ENCODE assay signal across 22 cellular contexts in genomic region chr5:42855811-42856210, GRCh38. TPM values are rescaled to one million over a fixed set of nuclear protein-coding genes. Genes with fewer than 3 reads are reported as not detected.
A peak's percentile ranks its signal among the peaks of the same experiment; 100 is the strongest.
DNase-seq lines count a peak whose midpoint lies in the region; ATAC-seq and TF ChIP-seq lines count a peak whose summit lies in the region.
"Had no signal": no experiment of that assay in that cellular context is flagged by ENCODE, and none has a peak within 500 bp of the region (broad histone marks: within the 10 kb centered on the region; RNA-seq: fewer than 3 reads in every experiment).

No MANE protein-coding gene starts in this region.

- 43 to 44% methylated on average over 2 of the region's 2 CpGs for WGBS in lung, 2 donors

- no peaks in the 10 kb centered on the region for H3K36me3 Mint-ChIP-seq in activated T-helper 1 cell treated with anti-CD3 and anti-CD28 coated beads, Interleukin-12 subunit alpha, Interleukin-12 subunit beta, Interleukin-2, Interleukin-4 antibody, amounts not matched to agents 30 ng/mL and 10 ng/mL and 1 ng/mL, durations not matched to agents 14 hours and 24 hours and 36 hours (ENCODE audit: low read depth)
- H3K36me3 Mint-ChIP-seq: CD8-positive, alpha-beta T cell had no signal

- H3K4me1 Mint-ChIP-seq in activated T-helper 1 cell treated with anti-CD3 and anti-CD28 coated beads, Interleukin-12 subunit alpha, Interleukin-12 subunit beta, Interleukin-2, Interleukin-4 antibody, amounts not matched to agents 30 ng/mL and 10 ng/mL and 1 ng/mL, durations not matched to agents 14 hours and 24 hours and 36 hours (ENCODE audit: low read depth) = no peaks in the 10 kb centered on the region

- H3K27ac Mint-ChIP-seq in activated T-helper 1 cell treated with anti-CD3 and anti-CD28 coated beads, Interleukin-12 subunit alpha, Interleukin-12 subunit beta, Interleukin-2, Interleukin-4 antibody, amounts not matched to agents 30 ng/mL and 10 ng/mL and 1 ng/mL, durations not matched to agents 14 hours and 24 hours and 36 hours = no peak overlapping the region
- H3K27ac Mint-ChIP-seq: CD8-positive, alpha-beta T cell; GM23338 had no signal

- DNase-seq in left ventricle myocardium superior (no peak), left ventricle myocardium inferior (no peak), caudate nucleus (lab: John Stamatoyannopoulos, UW) (no peak), lung (ENCODE audit: low spot score) (peak; percentile 38), upper lobe of right lung (no peak), NCI-H1105 treated with DMSO at 0.1 percent for 48 hours (lab: John Stamatoyannopoulos, UW) (no peak)
- DNase-seq in activated T-helper 1 cell treated with anti-CD3 and anti-CD28 coated beads, Interleukin-12 subunit alpha, Interleukin-12 subunit beta, Interleukin-2, Interleukin-4 antibody, amounts not matched to agents 30 ng/mL and 10 ng/mL and 1 ng/mL, durations not matched to agents 14 hours and 24 hours and 36 hours (ENCODE audit: low spot score) = no peak
- DNase-seq: ACHN; CD8-positive, alpha-beta T cell; DMS153; NCI-H1105; NCI-H2029 treated with DMSO at 0.1 percent for 48 hours; NCI-H2171 treated with DMSO at 0.1 percent for 48 hours; NCI-H524 treated with DMSO at 0.1 percent for 48 hours; Right ventricle myocardium superior had no signal

- H3K27me3 ChIP-seq in left ventricle myocardium inferior (ENCODE audit: low read depth) (no peaks in the 10 kb centered on the region), lung (ENCODE audit: control insufficient read depth, insufficient read depth) (no peaks in the 10 kb centered on the region), upper lobe of right lung (no peaks in the 10 kb centered on the region)
- H3K27me3 ChIP-seq: BLaER1 treated with 17β-estradiol and CSF1 and Interleukin-3, amounts not matched to agents 10 nM and 100 nM had no signal

- H3K36me3 ChIP-seq in left ventricle myocardium inferior = no peaks in the 10 kb centered on the region
- no peaks in the 10 kb centered on the region for H3K36me3 ChIP-seq in lung (ENCODE audit: control insufficient read depth in 2 of 2, insufficient read depth in 2 of 2, low read length in 2 of 2)
- no peaks in the 10 kb centered on the region for H3K36me3 ChIP-seq in upper lobe of right lung
- H3K36me3 ChIP-seq: BLaER1 treated with 17β-estradiol and CSF1 and Interleukin-3, amounts not matched to agents 10 nM and 100 nM; HAP-1 had no signal

- ATAC-seq in left ventricle myocardium superior (peak; percentile 36), lung (ENCODE audit: insufficient read depth, low FRiP score) (no peak), upper lobe of right lung (peak; percentile 50), HG03442 (IDR thresholded peaks at IDR 0.05; ENCODE audit: unreplicated experiment) (no peak)
- ATAC-seq: CD8-positive, alpha-beta T cell; GM23338; K562 had no signal

- no peak overlapping the region for H3K27ac ChIP-seq in left ventricle myocardium inferior (replicated peaks)
- H3K27ac ChIP-seq in caudate nucleus (ENCODE audit: low read depth, low read length) = peak overlapping the region; percentile 55
- no peak overlapping the region for H3K27ac ChIP-seq in lung (ENCODE audit: low read depth in 1 of 2, low read length in 1 of 2)
- peak overlapping the region; percentile 32 for H3K27ac ChIP-seq in upper lobe of right lung
- H3K27ac ChIP-seq: 22Rv1; BLaER1 treated with 17β-estradiol and CSF1 and Interleukin-3, amounts not matched to agents 10 nM and 100 nM; SK-N-MC had no signal

- H3K4me1 ChIP-seq in left ventricle myocardium inferior = peaks cover 21% of the 10 kb centered on the region
- H3K4me1 ChIP-seq in lung (ENCODE audit: control insufficient read depth in 2 of 2, insufficient read depth in 2 of 2, low read length in 2 of 2) = peaks cover 0 to 4% of the 10 kb centered on the region in 2 donors
- peaks cover 5% of the 10 kb centered on the region for H3K4me1 ChIP-seq in upper lobe of right lung
- H3K4me1 ChIP-seq: HAP-1 had no signal

- H3K9me3 ChIP-seq in left ventricle myocardium inferior (replicated peaks) = peaks cover 2% of the 10 kb centered on the region
- no peaks in the 10 kb centered on the region for H3K9me3 ChIP-seq in lung (ENCODE audit: control insufficient read depth in 2 of 2, insufficient read depth in 1 of 2, low read length in 1 of 2)
- H3K9me3 ChIP-seq in upper lobe of right lung = no peaks in the 10 kb centered on the region
- H3K9me3 ChIP-seq: HAP-1 had no signal

- H3K27me3 Mint-ChIP-seq in activated T-helper 1 cell treated with anti-CD3 and anti-CD28 coated beads, Interleukin-12 subunit alpha, Interleukin-12 subunit beta, Interleukin-2, Interleukin-4 antibody, amounts not matched to agents 30 ng/mL and 10 ng/mL and 1 ng/mL, durations not matched to agents 14 hours and 24 hours and 36 hours (ENCODE audit: insufficient read depth) = peaks cover 15% of the 10 kb centered on the region

- H3K4me3 ChIP-seq in left ventricle myocardium inferior (no peak overlapping the region), lung (no peak overlapping the region), upper lobe of right lung (no peak overlapping the region)
- H3K4me3 ChIP-seq: BLaER1 treated with 17β-estradiol and CSF1 and Interleukin-3, amounts not matched to agents 10 nM and 100 nM; GM23338; HAP-1; K562; SK-N-MC had no signal

- H3K4me3 Mint-ChIP-seq in activated T-helper 1 cell treated with anti-CD3 and anti-CD28 coated beads, Interleukin-12 subunit alpha, Interleukin-12 subunit beta, Interleukin-2, Interleukin-4 antibody, amounts not matched to agents 30 ng/mL and 10 ng/mL and 1 ng/mL, durations not matched to agents 14 hours and 24 hours and 36 hours = no peak overlapping the region
- H3K4me3 Mint-ChIP-seq: CD8-positive, alpha-beta T cell; GM23338 had no signal

- intact Hi-C loops in left ventricle myocardium superior (cut with micrococcal nuclease) (no loop called here), left ventricle myocardium inferior (cut with micrococcal nuclease) (no loop called here), upper lobe of right lung (cut with DNase I) (no loop called here)
- intact Hi-C loops in activated T-helper 1 cell treated with anti-CD3 and anti-CD28 coated beads, Interleukin-12 subunit alpha, Interleukin-12 subunit beta, Interleukin-2, Interleukin-4 antibody, amounts not matched to agents 30 ng/mL and 10 ng/mL and 1 ng/mL, durations not matched to agents 14 hours and 24 hours and 36 hours (cut with micrococcal nuclease) = no loop called here

- no peak for TF ChIP-seq CTCF in left ventricle myocardium inferior (IDR thresholded peaks at IDR 0.05; ENCODE audit: borderline replicate concordance)
- no peak for TF ChIP-seq CTCF in lung (IDR thresholded peaks at IDR 0.05; ENCODE audit: control extremely low read depth, extremely low read depth)
- TF ChIP-seq CTCF in upper lobe of right lung (IDR thresholded peaks at IDR 0.05) = no peak

- H3K9me3 Mint-ChIP-seq in activated T-helper 1 cell treated with anti-CD3 and anti-CD28 coated beads, Interleukin-12 subunit alpha, Interleukin-12 subunit beta, Interleukin-2, Interleukin-4 antibody, amounts not matched to agents 30 ng/mL and 10 ng/mL and 1 ng/mL, durations not matched to agents 14 hours and 24 hours and 36 hours = no peaks in the 10 kb centered on the region
- H3K9me3 Mint-ChIP-seq: CD8-positive, alpha-beta T cell had no signal

RNA-seq across cellular contexts. Expression of gene SELENOP, which starts 44.1 kb away (rescaled TPM):
- total RNA-seq in left ventricle myocardium superior (297 TPM), left ventricle myocardium inferior (213 TPM), lung (100 to 1,000 TPM; 439 to 756 TPM), upper lobe of right lung (884 TPM)
- polyA plus RNA-seq in lung = 100 to 1,000 TPM; 211 to 231 TPM
- total RNA-seq in activated T-helper 1 cell treated with anti-CD3 and anti-CD28 coated beads, Interleukin-12 subunit alpha, Interleukin-12 subunit beta, Interleukin-2, Interleukin-4 antibody, amounts not matched to agents 30 ng/mL and 10 ng/mL and 1 ng/mL, durations not matched to agents 14 hours and 24 hours and 36 hours = not detected in 2 replicates

Comparison
In these comparisons a context has a peak if more than half of its experiments do, and no peak if none do; other contexts are left out.
1. ATAC-seq: peak in left ventricle myocardium superior (single experiment) and upper lobe of right lung (single experiment); none in lung (single experiment) and HG03442 (single experiment).
2. H3K27ac ChIP-seq: peak in caudate nucleus (single experiment) and upper lobe of right lung (single experiment); none in left ventricle myocardium inferior (single experiment) and lung (0 of 2).
3. RNA of gene SELENOP, which starts 44.1 kb away (total RNA-seq): 884 TPM in upper lobe of right lung (single experiment), 439 to 756 TPM in lung, 297 TPM in left ventricle myocardium superior (single experiment) and 213 TPM in left ventricle myocardium inferior (single experiment); not detected in activated T-helper 1 cell treated with anti-CD3 and anti-CD28 coated beads, Interleukin-12 subunit alpha, Interleukin-12 subunit beta, Interleukin-2, Interleukin-4 antibody, amounts not matched to agents 30 ng/mL and 10 ng/mL and 1 ng/mL, durations not matched to agents 14 hours and 24 hours and 36 hours; every median in the first group is over 100 times any median in the second.